ENCODE assay signal across 8 cellular contexts in genomic region chr1:99766378-99766800, GRCh38. TPM values are rescaled to one million over a fixed set of nuclear protein-coding genes. Genes with fewer than 3 reads are reported as not detected.
DNase-seq lines count a peak whose midpoint lies in the region; ATAC-seq and TF ChIP-seq lines count a peak whose summit lies in the region.

Gene FRRS1, minus strand, starts transcription at chr1:99766635. Its CDS starts 17,867 bp downstream, at chr1:99748768.

- peak within 1 kb of the TSS; percentile 91 for H3K4me3 Mint-ChIP-seq in neural crest cell

- peak; percentile 91 for ATAC-seq in GM19468 (IDR thresholded peaks at IDR 0.05; ENCODE audit: extremely low read depth, unreplicated experiment)
- ATAC-seq in HG03565 (IDR thresholded peaks at IDR 0.05; ENCODE audit: unreplicated experiment): peak; percentile 93
- peak; percentile 88 for ATAC-seq in foreskin keratinocyte

- peak; percentile 63 for DNase-seq in EH (ENCODE audit: low read depth)
- peak; percentile 92 for DNase-seq in NCI-H82 (lab: John Stamatoyannopoulos, UW)
- DNase-seq in activated T-cell treated with anti-CD3 and anti-CD28 coated beads, Interleukin-2, amount 50 U/mL, for 1 hour: peak; percentile 37
- DNase-seq in foreskin keratinocyte: peak; percentile 61 to 81
- peak; percentile 30 for DNase-seq in neural crest cell (ENCODE audit: low read depth, low spot score)
- DNase-seq in OCI-M2 (lab: John Stamatoyannopoulos, UW; ENCODE audit: unreplicated experiment): no peak

- no peaks in the 10 kb centered on the region for H3K36me3 Mint-ChIP-seq in neural crest cell (ENCODE audit: low read depth)

- peak within 1 kb of the TSS; percentile 74 for H3K27ac ChIP-seq in foreskin keratinocyte

- H3K27me3 Mint-ChIP-seq in neural crest cell (ENCODE audit: low read depth): no peaks in the 10 kb centered on the region

- peaks cover 53% of the 10 kb centered on the region for H3K4me1 Mint-ChIP-seq in neural crest cell

- H3K27me3 ChIP-seq in foreskin keratinocyte: no peaks in the 10 kb centered on the region

- H3K9me3 Mint-ChIP-seq in neural crest cell: no peaks in the 10 kb centered on the region

- TF ChIP-seq CTCF in foreskin keratinocyte (conservative IDR thresholded peaks at IDR 0.05): peak; percentile 33
- TF ChIP-seq CTCF in neural crest cell (conservative IDR thresholded peaks at IDR 0.05): no peak

- peaks cover 17% of the 10 kb centered on the region for H3K4me1 ChIP-seq in foreskin keratinocyte

- peak within 1 kb of the TSS; percentile 57 for H3K27ac Mint-ChIP-seq in neural crest cell (ENCODE audit: unreplicated experiment)

RNA-seq across cellular contexts. Expression of gene FRRS1, which starts in this region (rescaled TPM):
- 13.0 and 13.2 TPM in 2 replicates for total RNA-seq in foreskin keratinocyte
- 0.90 and 1.4 TPM in 2 replicates for polyA plus RNA-seq in foreskin keratinocyte
- 8.2 and 9.3 TPM in 2 replicates for total RNA-seq in neural crest cell
